18 cellular contexts compared by ENCODE assay signal in genomic region chr20:46093531-46093930, GRCh38.
"Had no signal": no experiment of that assay in that cellular context is flagged by ENCODE, and none has a peak within 500 bp of the region (broad histone marks: within the 10 kb centered on the region; RNA-seq: fewer than 3 reads in every experiment).

No MANE protein-coding gene starts in this region.

- H3K27me3 ChIP-seq: ovary had no signal

- H3K4me3 ChIP-seq: heart left ventricle, lung, neural progenitor cell, ovary, spleen, thoracic aorta had no signal

- H3K27ac ChIP-seq: heart left ventricle, neural progenitor cell, ovary, spleen, thoracic aorta had no signal

- H3K36me3 ChIP-seq: heart left ventricle, neural progenitor cell, ovary, spleen, thoracic aorta had no signal

- ATAC-seq: activated naive CD4-positive, alpha-beta T cell treated with anti-CD3 and anti-CD28 coated beads, Interleukin-2, amount 50 U/mL, for 72 hours; activated T-cell treated with anti-CD3 and anti-CD28 coated beads, Interleukin-2, amount 50 U/mL, for 4 hours; heart left ventricle; left colon; sciatic nerve; T-cell had no signal

- H3K9me3 ChIP-seq: heart left ventricle, ovary, spleen, thoracic aorta had no signal

- H3K27ac Mint-ChIP-seq: activated naive CD4-positive, alpha-beta T cell treated with anti-CD3 and anti-CD28 coated beads, Interleukin-2, amount 50 U/mL, for 72 hours; T-cell had no signal

- H2AFZ ChIP-seq: neural progenitor cell had no signal

- H3K4me3 Mint-ChIP-seq: activated T-cell treated with anti-CD3 and anti-CD28 coated beads, Interleukin-2, amount 50 U/mL, for 4 hours; neural progenitor cell; T-cell had no signal

- H3K4me2 ChIP-seq: neural progenitor cell had no signal

- H3K9ac ChIP-seq: neural progenitor cell had no signal

- H3K9me3 Mint-ChIP-seq: activated naive CD4-positive, alpha-beta T cell treated with anti-CD3 and anti-CD28 coated beads, Interleukin-2, amount 50 U/mL, for 72 hours; activated T-cell treated with anti-CD3 and anti-CD28 coated beads, Interleukin-2, amount 50 U/mL, for 4 hours; neural progenitor cell; T-cell had no signal

- H3K36me3 Mint-ChIP-seq: brain, neural progenitor cell, T-cell had no signal

- DNase-seq: activated CD4-positive, alpha-beta T cell treated with anti-CD3 and anti-CD28 coated beads, Interleukin-2, amount 50 U/mL, for 4 hours; activated CD4-positive, CD25-positive, alpha-beta regulatory T cell treated with anti-CD3 and anti-CD28 coated beads, Interleukin-2, amount 50 U/mL, for 72 hours; activated effector memory CD4-positive, alpha-beta T cell treated with Interleukin-2 at 50 U/mL for 16 hours; activated T-cell treated with anti-CD3 and anti-CD28 coated beads, Interleukin-2, amount 50 U/mL, for 4 hours; effector CD8-positive, alpha-beta T cell; heart left ventricle; left colon; midbrain; ovary; spleen; T-cell; T1000 had no signal
